14 cellular contexts compared by ENCODE assay signal in the genomic region with DNA sequence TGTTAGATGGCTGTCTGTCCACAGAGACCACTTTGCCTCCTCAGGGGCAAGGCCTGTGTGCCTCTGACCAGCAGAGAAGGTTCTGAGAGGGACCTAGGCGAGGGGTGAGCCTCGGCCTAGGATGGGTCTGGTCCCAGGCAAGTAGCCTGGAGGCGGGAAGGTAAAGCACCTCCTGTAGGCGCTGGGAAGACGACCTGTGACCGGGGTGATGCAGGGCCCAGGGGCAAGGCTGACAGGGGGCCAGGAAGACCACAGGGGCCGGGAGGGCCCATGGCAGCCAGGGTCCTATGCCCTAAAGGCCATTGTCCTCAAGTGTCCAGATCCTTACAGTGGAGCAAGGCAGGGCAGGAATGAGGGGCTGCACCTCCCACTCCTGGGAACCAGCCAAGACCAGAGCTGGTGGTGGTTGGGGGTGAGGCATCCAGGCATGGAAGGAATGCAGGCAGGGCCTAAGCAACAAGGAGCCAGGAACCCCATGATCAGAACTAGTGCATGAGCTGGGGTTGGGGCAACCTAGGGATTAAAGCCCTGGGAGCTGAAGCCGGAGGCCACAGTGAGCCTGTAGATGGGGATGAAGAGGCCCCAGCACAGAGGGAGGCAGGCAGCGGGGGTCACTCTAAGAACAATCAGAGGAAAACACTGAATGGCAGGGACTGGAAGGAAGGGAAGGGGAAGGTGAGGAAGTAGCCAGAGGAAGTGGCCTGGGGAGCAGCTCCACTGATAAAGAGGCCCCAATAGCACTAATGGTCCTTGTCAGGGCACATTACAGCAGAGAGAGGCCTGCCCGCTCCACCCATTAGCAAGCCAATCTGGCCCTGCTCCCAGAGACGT. TPM values are rescaled to one million over a fixed set of nuclear protein-coding genes. Genes with fewer than 3 reads are reported as not detected.
DNase-seq lines count a peak whose midpoint lies in the region; ATAC-seq, FAIRE-seq and TF ChIP-seq lines count a peak whose summit lies in the region.
"Had no signal": no experiment of that assay in that cellular context is flagged by ENCODE, and none has a peak within 500 bp of the region (broad histone marks: within the 10 kb centered on the region; RNA-seq: fewer than 3 reads in every experiment).

No MANE protein-coding gene starts in this region.

- peaks cover 16% of the 10 kb centered on the region for H3K4me1 Mint-ChIP-seq in central memory CD8-positive, alpha-beta T cell

- in situ Hi-C loops in mammary epithelial cell (cut with MboI; ENCODE audit: low sequenced_read_pairs in 2 of 2), result no loop called here

- DNase-seq in NCI-H82 (lab: John Stamatoyannopoulos, UW) (peak; percentile 5), NCI-H82 treated with DMSO at 0.1 percent for 48 hours (lab: John Stamatoyannopoulos, UW; ENCODE audit: unreplicated experiment) (no peak), lower lobe of right lung (peak; percentile 43), urothelium cell line (ENCODE audit: low spot score) (peak; percentile 17), mammary epithelial cell (no peak), GM12891 (ENCODE audit: insufficient read length, low spot score) (no peak)
- DNase-seq in central memory CD8-positive, alpha-beta T cell (ENCODE audit: low spot score in 2 of 2), result no peak
- DNase-seq: activated naive CD8-positive, alpha-beta T cell treated with anti-CD3 and anti-CD28 coated beads, Interleukin-2, amount 10 ng/mL, durations not matched to agents 7 days and 5 days; NCI-H774; right cardiac atrium; SHP77 treated with DMSO at 0.1 percent for 48 hours; substantia nigra had no signal

- H3K9me3 Mint-ChIP-seq in central memory CD8-positive, alpha-beta T cell, result no peaks in the 10 kb centered on the region
- H3K9me3 Mint-ChIP-seq: activated naive CD8-positive, alpha-beta T cell treated with anti-CD3 and anti-CD28 coated beads, Interleukin-2, amount 10 ng/mL, durations not matched to agents 7 days and 5 days had no signal

- H3K27ac ChIP-seq in lower lobe of right lung, result no peak overlapping the region
- H3K27ac ChIP-seq in mammary epithelial cell (ENCODE audit: insufficient read depth, low read depth, low read length), result no peak overlapping the region
- H3K27ac ChIP-seq: 22Rv1 had no signal

- no peak overlapping the region for H3K4me2 ChIP-seq in mammary epithelial cell (ENCODE audit: insufficient read depth, low read depth, low read length)

- BruUV-seq in mammary epithelial cell (replicated peaks; lab: Mats Ljungman, UMichigan), result no TSS peak

- no peaks in the 10 kb centered on the region for H3K79me2 ChIP-seq in mammary epithelial cell (ENCODE audit: insufficient read depth, low read length)

- 88% methylated on average over 5 of the region's 11 CpGs for WGBS in mammary epithelial cell (ENCODE audit: low coverage, missing lambda C conversion rate)

- H3K27me3 ChIP-seq in lower lobe of right lung (ENCODE audit: low read depth), result no peaks in the 10 kb centered on the region
- H3K27me3 ChIP-seq in mammary epithelial cell (ENCODE audit: insufficient read depth, low read length), result no peaks in the 10 kb centered on the region

- TF ChIP-seq CTCF in lower lobe of right lung (IDR thresholded peaks at IDR 0.05) (no peak), mammary epithelial cell (conservative IDR thresholded peaks at IDR 0.05 in 1 of 2, IDR thresholded peaks at IDR 0.05 in 1 of 2; ENCODE audit: extremely low read depth in 1 of 2, insufficient read depth in 1 of 2, low read depth in 1 of 2, low read length in 2 of 2) (no peak)

- H3K9me3 ChIP-seq in lower lobe of right lung (no peaks in the 10 kb centered on the region), mammary epithelial cell (replicated peaks; ENCODE audit: insufficient read depth, low read length) (no peaks in the 10 kb centered on the region)

- intact Hi-C loops in lower lobe of right lung (cut with DNase I) (no loop called here), mammary epithelial cell (cut with micrococcal nuclease) (no loop called here)

- peak overlapping the region; percentile 65 for H3K27ac Mint-ChIP-seq in central memory CD8-positive, alpha-beta T cell (ENCODE audit: low read depth)
- H3K27ac Mint-ChIP-seq: activated naive CD8-positive, alpha-beta T cell treated with anti-CD3 and anti-CD28 coated beads, Interleukin-2, amount 10 ng/mL, durations not matched to agents 7 days and 5 days had no signal

- H3K27me3 Mint-ChIP-seq in central memory CD8-positive, alpha-beta T cell, result no peaks in the 10 kb centered on the region

- no peaks in the 10 kb centered on the region for H4K20me1 ChIP-seq in mammary epithelial cell (ENCODE audit: insufficient read depth, low read length)

- H3K36me3 Mint-ChIP-seq in central memory CD8-positive, alpha-beta T cell (ENCODE audit: insufficient read depth), result peaks cover 4% of the 10 kb centered on the region
- H3K36me3 Mint-ChIP-seq: activated naive CD8-positive, alpha-beta T cell treated with anti-CD3 and anti-CD28 coated beads, Interleukin-2, amount 10 ng/mL, durations not matched to agents 7 days and 5 days had no signal

- no peak overlapping the region for H2AFZ ChIP-seq in mammary epithelial cell (ENCODE audit: low read depth, low read length)

- no peak overlapping the region for H3K4me3 Mint-ChIP-seq in central memory CD8-positive, alpha-beta T cell
- H3K4me3 Mint-ChIP-seq: activated naive CD8-positive, alpha-beta T cell treated with anti-CD3 and anti-CD28 coated beads, Interleukin-2, amount 10 ng/mL, durations not matched to agents 7 days and 5 days had no signal

- dilution Hi-C loops in mammary epithelial cell (cut with HindIII; ENCODE audit: low sequenced_read_pairs), result no loop called here

- no peak overlapping the region for H3K4me3 ChIP-seq in lower lobe of right lung
- H3K4me3 ChIP-seq in mammary epithelial cell (replicated peaks in 1 of 3; ENCODE audit: insufficient read depth in 1 of 3, low read depth in 2 of 3, low read length in 3 of 3), result no peak overlapping the region

- H3K36me3 ChIP-seq in lower lobe of right lung (no peaks in the 10 kb centered on the region), mammary epithelial cell (ENCODE audit: insufficient read depth, low read length) (no peaks in the 10 kb centered on the region)

- no peak overlapping the region for H3K9ac ChIP-seq in mammary epithelial cell (ENCODE audit: insufficient read depth, low read length)

- ATAC-seq in central memory CD8-positive, alpha-beta T cell (replicated peaks; ENCODE audit: extremely low read depth, poor library complexity, severe bottlenecking), result no peak
- ATAC-seq in lower lobe of right lung, result no peak
- no peak for ATAC-seq in GM21515 (IDR thresholded peaks at IDR 0.05; ENCODE audit: unreplicated experiment)

- peaks cover 33% of the 10 kb centered on the region for H3K4me1 ChIP-seq in lower lobe of right lung
- no peaks in the 10 kb centered on the region for H3K4me1 ChIP-seq in mammary epithelial cell (ENCODE audit: insufficient read depth, low read length)

- FAIRE-seq in urothelium cell line (lab: Jason Lieb, UNC), result no peak
- no peak for FAIRE-seq in GM12891 (lab: Jason Lieb, UNC)

- no peak for TF ChIP-seq POLR2A in GM12891 (IDR thresholded peaks at IDR 0.05; ENCODE audit: low read depth, low read length)

- CTCF ChIA-PET in mammary epithelial cell (lab: Charles Lee; ENCODE audit: low non-redundant PET), result no interaction called here

TF ChIP-seq in GM12891, 5 proteins besides CTCF, POLR2A, EP300 and RAD21:
- TF ChIP-seq PAX5 (IDR thresholded peaks at IDR 0.05; ENCODE audit: insufficient read depth, low read length, severe bottlenecking), result no peak
- no peak for TF ChIP-seq POLR2AphosphoS5 (IDR thresholded peaks at IDR 0.05; ENCODE audit: low read depth, low read length)

RNA-seq across cellular contexts. Expression of a gene that starts 32.9 kb away (rescaled TPM):
- total RNA-seq in lower lobe of right lung (2.6 TPM), mammary epithelial cell (1 to 10 TPM; 2.4 to 3.7 TPM)
- 0.43 TPM for polyA plus RNA-seq in mammary epithelial cell
- not detected for polyA minus RNA-seq in mammary epithelial cell
- polyA plus RNA-seq in GM12891 (2012; ENCODE audit: low read depth, missing spikeins), result 0.35 TPM

RNA-seq across cellular contexts. Expression of a gene that starts 59.8 kb away (rescaled TPM):
- total RNA-seq in lower lobe of right lung (15.8 TPM), mammary epithelial cell (10 to 100 TPM in 1 of 2 donors, 1 to 10 TPM in 1; 9.5 to 13.3 TPM)
- 4.4 TPM for polyA plus RNA-seq in mammary epithelial cell
- polyA minus RNA-seq in mammary epithelial cell, result 5.9 TPM
- polyA plus RNA-seq in GM12891 (2012; ENCODE audit: low read depth, missing spikeins), result 3.4 TPM

Comparison
In these comparisons a context has a peak if more than half of its experiments do, and no peak if none do; other contexts are left out.
1. DNase-seq: peak in NCI-H82 (single experiment), lower lobe of right lung (single experiment) and urothelium cell line (single experiment); none in NCI-H82 treated with DMSO at 0.1 percent for 48 hours (single experiment), central memory CD8-positive, alpha-beta T cell (0 of 2), mammary epithelial cell (single experiment) and GM12891 (single experiment).